Comparison of ENCODE assay signal across 3 cellular contexts in the genomic region with DNA sequence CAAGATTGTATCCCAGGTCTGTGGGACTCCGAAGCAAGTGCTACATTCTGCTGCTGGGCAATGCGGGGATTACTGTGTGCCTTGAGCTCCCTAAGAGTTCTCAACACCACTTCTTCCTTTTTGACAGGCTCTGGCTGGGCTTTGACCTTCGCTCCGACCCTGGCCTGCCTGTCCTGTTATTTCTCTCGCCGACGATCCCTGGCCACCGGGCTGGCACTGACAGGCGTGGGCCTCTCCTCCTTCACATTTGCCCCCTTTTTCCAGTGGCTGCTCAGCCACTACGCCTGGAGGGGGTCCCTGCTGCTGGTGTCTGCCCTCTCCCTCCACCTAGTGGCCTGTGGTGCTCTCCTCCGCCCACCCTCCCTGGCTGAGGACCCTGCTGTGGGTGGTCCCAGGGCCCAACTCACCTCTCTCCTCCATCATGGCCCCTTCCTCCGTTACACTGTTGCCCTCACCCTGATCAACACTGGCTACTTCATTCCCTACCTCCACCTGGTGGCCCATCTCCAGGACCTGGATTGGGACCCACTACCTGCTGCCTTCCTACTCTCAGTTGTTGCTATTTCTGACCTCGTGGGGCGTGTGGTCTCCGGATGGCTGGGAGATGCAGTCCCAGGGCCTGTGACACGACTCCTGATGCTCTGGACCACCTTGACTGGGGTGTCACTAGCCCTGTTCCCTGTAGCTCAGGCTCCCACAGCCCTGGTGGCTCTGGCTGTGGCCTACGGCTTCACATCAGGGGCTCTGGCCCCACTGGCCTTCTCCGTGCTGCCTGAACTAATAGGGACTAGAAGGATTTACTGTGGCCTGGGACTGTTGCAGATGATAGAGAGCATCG.
TF ChIP-seq lines count a peak whose summit lies in the region.

No MANE protein-coding gene starts in this region.

TF ChIP-seq in SK-N-SH, 30 proteins besides CTCF, POLR2A, EP300 and RAD21:
- TF ChIP-seq ELF1 (IDR thresholded peaks at IDR 0.05), result no peak
- no peak for TF ChIP-seq IRF3 (IDR thresholded peaks at IDR 0.05; ENCODE audit: low read depth, low read length)

TF ChIP-seq in SK-N-SH treated with all-trans-retinoic acid at 6 μM for 48 hours, 23 proteins besides CTCF, POLR2A, EP300 and RAD21:
- TF ChIP-seq PPARA (CRISPR knock-in tag; IDR thresholded peaks at IDR 0.05; ENCODE audit: borderline replicate concordance), result no peak
- TF ChIP-seq ZNF565 (CRISPR knock-in tag; conservative IDR thresholded peaks at IDR 0.05; ENCODE audit: low read depth), result no peak
- TF ChIP-seq OSR1 (CRISPR knock-in tag; IDR thresholded peaks at IDR 0.05), result no peak
- TF ChIP-seq ARNTL (CRISPR knock-in tag; IDR thresholded peaks at IDR 0.05; ENCODE audit: borderline replicate concordance, low read depth), result no peak
- TF ChIP-seq, protein P1, sequence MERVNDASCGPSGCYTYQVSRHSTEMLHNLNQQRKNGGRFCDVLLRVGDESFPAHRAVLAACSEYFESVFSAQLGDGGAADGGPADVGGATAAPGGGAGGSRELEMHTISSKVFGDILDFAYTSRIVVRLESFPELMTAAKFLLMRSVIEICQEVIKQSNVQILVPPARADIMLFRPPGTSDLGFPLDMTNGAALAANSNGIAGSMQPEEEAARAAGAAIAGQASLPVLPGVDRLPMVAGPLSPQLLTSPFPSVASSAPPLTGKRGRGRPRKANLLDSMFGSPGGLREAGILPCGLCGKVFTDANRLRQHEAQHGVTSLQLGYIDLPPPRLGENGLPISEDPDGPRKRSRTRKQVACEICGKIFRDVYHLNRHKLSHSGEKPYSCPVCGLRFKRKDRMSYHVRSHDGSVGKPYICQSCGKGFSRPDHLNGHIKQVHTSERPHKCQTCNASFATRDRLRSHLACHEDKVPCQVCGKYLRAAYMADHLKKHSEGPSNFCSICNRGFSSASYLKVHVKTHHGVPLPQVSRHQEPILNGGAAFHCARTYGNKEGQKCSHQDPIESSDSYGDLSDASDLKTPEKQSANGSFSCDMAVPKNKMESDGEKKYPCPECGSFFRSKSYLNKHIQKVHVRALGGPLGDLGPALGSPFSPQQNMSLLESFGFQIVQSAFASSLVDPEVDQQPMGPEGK (CRISPR knock-in tag; IDR thresholded peaks at IDR 0.05; ENCODE audit: borderline replicate concordance), result no peak
- no peak for TF ChIP-seq TCF4 (CRISPR knock-in tag; IDR thresholded peaks at IDR 0.05; ENCODE audit: borderline replicate concordance)
- no peak for TF ChIP-seq RARB (CRISPR knock-in tag; IDR thresholded peaks at IDR 0.05)
- no peak for TF ChIP-seq ISL1 (CRISPR knock-in tag; IDR thresholded peaks at IDR 0.05)
- no peak for TF ChIP-seq ZNF70 (CRISPR knock-in tag; IDR thresholded peaks at IDR 0.05)
- no peak for TF ChIP-seq ESRRG (CRISPR knock-in tag; IDR thresholded peaks at IDR 0.05)
- TF ChIP-seq TOX (CRISPR knock-in tag; IDR thresholded peaks at IDR 0.05; ENCODE audit: borderline replicate concordance), result no peak
- TF ChIP-seq ZFP30 (CRISPR knock-in tag; IDR thresholded peaks at IDR 0.05), result no peak
- no peak for TF ChIP-seq ZC3H10 (CRISPR knock-in tag; IDR thresholded peaks at IDR 0.05)

TF ChIP-seq in K562, 482 proteins besides CTCF, POLR2A, EP300 and RAD21:
- TF ChIP-seq ZBTB7A (IDR thresholded peaks at IDR 0.05; ENCODE audit: borderline replicate concordance, control insufficient read depth, low read depth, low read length) (peak; percentile 37; the same call in 1 of the 2 replicates), ZNF76 (CRISPR knock-in tag; IDR thresholded peaks at IDR 0.05; ENCODE audit: borderline replicate concordance) (no peak)
